Comparison of ENCODE assay signal across 12 cellular contexts in genomic region chr12:11861155-11861863, GRCh38.
DNase-seq lines count a peak whose midpoint lies in the region; ATAC-seq and TF ChIP-seq lines count a peak whose summit lies in the region.
"Had no signal": no experiment of that assay in that cellular context is flagged by ENCODE, and none has a peak within 500 bp of the region (broad histone marks: within the 10 kb centered on the region; RNA-seq: fewer than 3 reads in every experiment).

No MANE protein-coding gene starts in this region.

- H3K4me2 ChIP-seq in H9 (ENCODE audit: insufficient read depth, insufficient read length, low read length), result no peak overlapping the region

- no peak for ATAC-seq in activated T-helper 17 cell treated with anti-CD3 and anti-CD28 coated beads, Interleukin-2, amount 50 U/mL, for 72 hours (replicated peaks)
- ATAC-seq in left lung, result peak; percentile 43

- no peak overlapping the region for H3K56ac ChIP-seq in H9 (ENCODE audit: insufficient read length, low read depth, low read length)

- H3K4ac ChIP-seq in H9 (ENCODE audit: low read depth, low read length), result no peak overlapping the region

- peaks cover 25 to 30% (median 26%) of the 10 kb centered on the region in 3 experiments for H3K36me3 Mint-ChIP-seq in H9 (ENCODE audit: insufficient read depth in 1 of 3, low read depth in 3 of 3)
- H3K36me3 Mint-ChIP-seq in activated T-helper 17 cell treated with anti-CD3 and anti-CD28 coated beads, Interleukin-2, amount 50 U/mL, for 72 hours (ENCODE audit: low read depth), result peaks cover 100% of the 10 kb centered on the region

- no peak overlapping the region for H3K23ac ChIP-seq in H9 (ENCODE audit: insufficient read length, low read depth, low read length)

- 0 out of 2 replicates have a peak, but pooled peaks cover 2% of the 10 kb centered on the region for H3K79me2 ChIP-seq in H9 (ENCODE audit: insufficient read depth, low read length)

- no peak overlapping the region for H2BK120ac ChIP-seq in H9 (ENCODE audit: low read depth, low read length, poor library complexity, severe bottlenecking)

- H3K4me3 ChIP-seq in left lung, result no peak overlapping the region
- no peak overlapping the region for H3K4me3 ChIP-seq in stomach

- TF ChIP-seq CTCF in H9 (conservative IDR thresholded peaks at IDR 0.05) (no peak), left lung (IDR thresholded peaks at IDR 0.05) (no peak), stomach (IDR thresholded peaks at IDR 0.05) (no peak)

- H4K20me1 ChIP-seq in H9 (ENCODE audit: control insufficient read depth, insufficient read depth, insufficient read length), result no peaks in the 10 kb centered on the region

- H4K91ac ChIP-seq in H9 (ENCODE audit: insufficient read length, low read depth, low read length), result no peak overlapping the region

- H3K4me3 Mint-ChIP-seq in H9, result no peak overlapping the region
- H3K4me3 Mint-ChIP-seq in activated T-helper 17 cell treated with anti-CD3 and anti-CD28 coated beads, Interleukin-2, amount 50 U/mL, for 72 hours, result peak overlapping the region; percentile 38
- H3K4me3 Mint-ChIP-seq: HFFc6 had no signal

- H3K9ac ChIP-seq in H9 (ENCODE audit: extremely low read depth, insufficient read length, low read length), result no peak overlapping the region

- H3K9me3 ChIP-seq in H9 (ENCODE audit: control insufficient read depth, low read depth, low read length) (no peaks in the 10 kb centered on the region), left lung (peaks cover 0 to 11% of the 10 kb centered on the region in 2 donors), stomach (peaks cover 0 to 8% (median 3%) of the 10 kb centered on the region in 4 donors)

- TF ChIP-seq EP300 in stomach (IDR thresholded peaks at IDR 0.05), result no peak

- no peak overlapping the region for H3T11ph ChIP-seq in H9 (ENCODE audit: low read length)

- H3K27me3 Mint-ChIP-seq in H9 (ENCODE audit: low read depth), result no peaks in the 10 kb centered on the region
- H3K27me3 Mint-ChIP-seq in activated T-helper 17 cell treated with anti-CD3 and anti-CD28 coated beads, Interleukin-2, amount 50 U/mL, for 72 hours, result no peaks in the 10 kb centered on the region

- H3K9me3 Mint-ChIP-seq in H9, result peaks cover 9 to 13% of the 10 kb centered on the region in 2 experiments
- H3K9me3 Mint-ChIP-seq in activated T-helper 17 cell treated with anti-CD3 and anti-CD28 coated beads, Interleukin-2, amount 50 U/mL, for 72 hours, result peaks cover 5% of the 10 kb centered on the region

- no peak overlapping the region for H2AK5ac ChIP-seq in H9 (ENCODE audit: insufficient read length, low read length)

- no peak overlapping the region for H2BK15ac ChIP-seq in H9 (ENCODE audit: low read depth, low read length)

- whole genome bisulfite sequencing in H9 (ENCODE audit: extremely low coverage, insufficient read length, low lambda C conversion rate), result no CpG with 5 or more reads among the region's 5 CpGs
- WGBS in stomach, 5 donors, result 47 to 75% (median 62%) methylated on average over 5 of the region's 5 CpGs

- H3K27ac Mint-ChIP-seq in H9, result peak overlapping the region; percentile 25 to 87 (median 74); a peak in 6 of 7 replicates
- peak overlapping the region; percentile 82 for H3K27ac Mint-ChIP-seq in activated T-helper 17 cell treated with anti-CD3 and anti-CD28 coated beads, Interleukin-2, amount 50 U/mL, for 72 hours
- H3K27ac Mint-ChIP-seq: HFFc6 had no signal

- no peak overlapping the region for H2BK20ac ChIP-seq in H9 (ENCODE audit: low read depth, low read length, poor library complexity, severe bottlenecking)

- H2AFZ ChIP-seq in H9 (ENCODE audit: low read length), result no peak overlapping the region

- no peak for TF ChIP-seq POLR2A in stomach (IDR thresholded peaks at IDR 0.05)

- H3K27me3 ChIP-seq in H9 (ENCODE audit: insufficient read depth, low read length), result no peaks in the 10 kb centered on the region
- H3K27me3 ChIP-seq in left lung, result no peaks in the 10 kb centered on the region
- no peaks in the 10 kb centered on the region for H3K27me3 ChIP-seq in stomach

- no peaks in the 10 kb centered on the region for H3K79me1 ChIP-seq in H9 (ENCODE audit: insufficient read depth, low read depth, low read length, poor library complexity, severe bottlenecking)

- no peak overlapping the region for H4K5ac ChIP-seq in H9 (ENCODE audit: insufficient read length, low read depth, low read length)

- H3K36me3 ChIP-seq in left lung (peaks cover 0 to 26% of the 10 kb centered on the region in 2 donors), stomach (peaks cover 0 to 24% (median 20%) of the 10 kb centered on the region in 4 donors)

- no peak overlapping the region for H3K27ac ChIP-seq in H9 (ENCODE audit: insufficient read length, low read depth, low read length)
- H3K27ac ChIP-seq in left lung, result peak overlapping the region; percentile 69
- H3K27ac ChIP-seq in stomach, result peak overlapping the region in 4 of 5 donors; percentile 73 to 87 (median 84)

- DNase-seq in H9 (no peak), left lung (no peak), stomach (no peak), NCI-H524 treated with DMSO at 0.1 percent for 48 hours (lab: John Stamatoyannopoulos, UW) (no peak), SKM-1 (lab: John Stamatoyannopoulos, UW; ENCODE audit: unreplicated experiment) (no peak), NOMO-1 (lab: John Stamatoyannopoulos, UW; ENCODE audit: unreplicated experiment in 2 of 2) (no peak)
- DNase-seq: activated CD4-positive, CD25-positive, alpha-beta regulatory T cell treated with anti-CD3 and anti-CD28 coated beads, Interleukin-2, amount 50 U/mL, for 72 hours; activated naive CD4-positive, alpha-beta T cell treated with anti-CD3 and anti-CD28 coated beads, Interleukin-2, amount 50 U/mL, for 16 hours; DMS 273 treated with DMSO at 0.1 percent for 48 hours; HFFc6; SHP77 had no signal

- H3K14ac ChIP-seq in H9 (ENCODE audit: insufficient read depth, low read length), result no peak overlapping the region

- no peak overlapping the region for H2BK12ac ChIP-seq in H9 (ENCODE audit: insufficient read length, low read depth, low read length)

- H3K4me1 Mint-ChIP-seq in H9, result peaks cover 31 to 58% of the 10 kb centered on the region in 2 experiments
- peaks cover 41% of the 10 kb centered on the region for H3K4me1 Mint-ChIP-seq in activated T-helper 17 cell treated with anti-CD3 and anti-CD28 coated beads, Interleukin-2, amount 50 U/mL, for 72 hours

- H3K18ac ChIP-seq in H9 (ENCODE audit: insufficient read length, low read depth, low read length), result no peak overlapping the region

- no peak overlapping the region for H4K8ac ChIP-seq in H9 (replicated peaks; ENCODE audit: insufficient read length, low read depth, low read length)

- peaks cover 14% of the 10 kb centered on the region; the same call in 1 of the 2 replicates for H3K4me1 ChIP-seq in H9 (ENCODE audit: insufficient read depth, low read length)
- H3K4me1 ChIP-seq in left lung, result peaks cover 11 to 53% of the 10 kb centered on the region in 2 donors
- H3K4me1 ChIP-seq in stomach, result peaks cover 20 to 51% (median 31%) of the 10 kb centered on the region in 4 donors

- no peak overlapping the region for H2BK5ac ChIP-seq in H9 (ENCODE audit: insufficient read length, low read length)

- intact Hi-C loops in left lung (cut with DNase I), result no loop called here
- intact Hi-C loops in stomach (cut with DNase I; ENCODE audit: low total_unique reads), result no loop called here

- H3K23me2 ChIP-seq in H9 (ENCODE audit: insufficient read length, low read depth, low read length, poor library complexity, severe bottlenecking), result no peaks in the 10 kb centered on the region
